In genomic region chr1:182786223-182787001, GRCh38 we compare ENCODE assay signal across 9 cellular contexts. TPM values are rescaled to one million over a fixed set of nuclear protein-coding genes. Genes with fewer than 3 reads are reported as not detected.
DNase-seq lines count a peak whose midpoint lies in the region; ATAC-seq, FAIRE-seq and TF ChIP-seq lines count a peak whose summit lies in the region.
"Had no signal": no experiment of that assay in that cellular context is flagged by ENCODE, and none has a peak within 500 bp of the region (broad histone marks: within the 10 kb centered on the region; RNA-seq: fewer than 3 reads in every experiment).

No MANE protein-coding gene starts in this region.

- CTCF ChIA-PET in GM12878 (lab: Yijun Ruan, JAX) = interaction anchor here (0.6 to 18.8 kb wide), 35 partner anchors 10 to 701 kb away, joined by 3 to 1888 read pairs (median 4); partner anchors contain the start of genes RGS16, RGSL1 and RNASEL

- DNase-seq in Daoy (ENCODE audit: low read depth) (peak; percentile 69), MM.1S (peak; percentile 69), SJSA1 (ENCODE audit: low read depth in 1 of 2, low spot score in 2 of 2) (peak; percentile 39 to 53), GM12878 (ENCODE audit: low read depth, low spot score) (no peak), immature natural killer cell (peak; percentile 5 to 17 (median 15))
- peak; percentile 43 for DNase-seq in stimulated activated CD4-positive, alpha-beta T cell treated with anti-CD3 and anti-CD28 coated beads, Interleukin-1b, Interleukin-23, amount 100 ng/mL, for 48 hours

- H3K9ac ChIP-seq in MM.1S (ENCODE audit: low read length) = no peak overlapping the region
- no peak overlapping the region for H3K9ac ChIP-seq in GM12878 (ENCODE audit: control insufficient read depth, insufficient read depth, low read length)

- 37% methylated on average over 6 of the region's 6 CpGs for WGBS in GM12878 (ENCODE audit: insufficient coverage, insufficient replicate concordance, low lambda C conversion rate, missing lambda C conversion rate)

- intact Hi-C loops in GM12878 (cut with micrococcal nuclease; ENCODE audit: unreplicated experiment) = no loop called here

- H3K27me3 ChIP-seq in MM.1S (replicated peaks; ENCODE audit: insufficient read depth, low read length) = peaks cover 20% of the 10 kb centered on the region
- H3K27me3 ChIP-seq in SJSA1 (replicated peaks) = peaks cover 27% of the 10 kb centered on the region
- H3K27me3 ChIP-seq in GM12878 (replicated peaks in 1 of 2; ENCODE audit: control insufficient read depth in 2 of 2, insufficient read depth in 2 of 2, low read length in 1 of 2) = no peaks in the 10 kb centered on the region

- H4K20me1 ChIP-seq in MM.1S (ENCODE audit: insufficient read depth, low read length) (no peaks in the 10 kb centered on the region), GM12878 (ENCODE audit: control insufficient read depth, insufficient read depth) (no peaks in the 10 kb centered on the region)

- ATAC-seq in GM12878 (no peak), HG02973 (IDR thresholded peaks at IDR 0.05; ENCODE audit: unreplicated experiment) (no peak), HG02571 (IDR thresholded peaks at IDR 0.05; ENCODE audit: unreplicated experiment) (no peak)

- in situ Hi-C loops in GM12878 (cut with MboI) = loop anchor here (5.0 to 10.0 kb wide), 3 partner anchors 189 to 642 kb away; no protein-coding TSS in a partner anchor

- H3K36me3 ChIP-seq in MM.1S (replicated peaks; ENCODE audit: insufficient read depth, low read length) (no peaks in the 10 kb centered on the region), SJSA1 (no peaks in the 10 kb centered on the region), GM12878 (ENCODE audit: control insufficient read depth in 2 of 2, insufficient read depth in 2 of 2, low read length in 1 of 2) (no peaks in the 10 kb centered on the region)

- H3K4me2 ChIP-seq in MM.1S (ENCODE audit: low read depth, low read length) = no peak overlapping the region
- H3K4me2 ChIP-seq in GM12878 (ENCODE audit: control insufficient read depth, insufficient read depth) = no peak overlapping the region

- H2AFZ ChIP-seq in MM.1S (ENCODE audit: low read length) (no peak overlapping the region), GM12878 (ENCODE audit: control insufficient read depth, low read depth, low read length) (no peak overlapping the region)

- no peaks in the 10 kb centered on the region for H3F3A ChIP-seq in MM.1S (ENCODE audit: insufficient read depth, low read length)

- peaks cover 11 to 13% of the 10 kb centered on the region in 2 donors for H3K4me1 Mint-ChIP-seq in immature natural killer cell

- TF ChIP-seq POLR2A in GM12878 (IDR thresholded peaks at IDR 0.05; ENCODE audit: low read depth, low read length) = no peak

- TF ChIP-seq EP300 in GM12878 (IDR thresholded peaks at IDR 0.05; ENCODE audit: borderline replicate concordance in 1 of 2, control insufficient read depth in 1 of 2, low read depth in 2 of 2, low read length in 2 of 2) = no peak

- no peak overlapping the region for H3K4me3 Mint-ChIP-seq in immature natural killer cell
- H3K4me3 Mint-ChIP-seq: T-helper 1 cell treated with Interleukin-12 subunit alpha and Interleukin-12 subunit beta and Interleukin-4 antibody, amounts not matched to agents 30 μg/mL and 1 μg/mL, for 36 hours had no signal

- BruUV-seq in GM12878 (replicated peaks; lab: Mats Ljungman, UMichigan) = no TSS peak

- H3K79me2 ChIP-seq in MM.1S (ENCODE audit: low read length) = no peaks in the 10 kb centered on the region
- H3K79me2 ChIP-seq in GM12878 (ENCODE audit: control insufficient read depth, insufficient read depth, low read length) = no peaks in the 10 kb centered on the region

- H3K9me3 ChIP-seq in MM.1S (replicated peaks; ENCODE audit: insufficient read depth, low read length) (no peaks in the 10 kb centered on the region), SJSA1 (replicated peaks) (no peaks in the 10 kb centered on the region), GM12878 (replicated peaks; ENCODE audit: control insufficient read depth, insufficient read depth, low read length) (no peaks in the 10 kb centered on the region)

- RAD21 ChIA-PET in GM12878 (lab: Charles Lee; ENCODE audit: unreplicated experiment) = interaction anchor here (0.6 to 9.9 kb wide), 11 partner anchors 16 to 643 kb away, joined by 3 to 946 read pairs (median 3); partner anchors contain the start of genes RGS16 and RNASEL

- 0 out of 2 replicates have a peak, but pooled peaks cover 9% of the 10 kb centered on the region for H3K4me1 ChIP-seq in MM.1S (ENCODE audit: low read length)
- H3K4me1 ChIP-seq in SJSA1 (replicated peaks) = peaks cover 17% of the 10 kb centered on the region
- H3K4me1 ChIP-seq in GM12878 (ENCODE audit: control insufficient read depth, insufficient read depth, low read length) = peaks cover 12% of the 10 kb centered on the region; the same call in 1 of the 2 replicates

- H3K4me3 ChIP-seq in MM.1S (ENCODE audit: low read length) (no peak overlapping the region), SJSA1 (no peak overlapping the region), GM12878 (no peak overlapping the region)

- H3K9me2 ChIP-seq in MM.1S (replicated peaks; ENCODE audit: insufficient read depth, low read length) = no peaks in the 10 kb centered on the region

- no peaks in the 10 kb centered on the region for H3K36me3 Mint-ChIP-seq in immature natural killer cell

- TF ChIP-seq CTCF in MM.1S (IDR thresholded peaks at IDR 0.05; ENCODE audit: low read length) (peak; percentile 87), GM12878 (IDR thresholded peaks at IDR 0.05 in 2 of 3, conservative IDR thresholded peaks at IDR 0.05 in 1 of 3; ENCODE audit: control insufficient read depth in 2 of 3, extremely low read depth in 1 of 3, insufficient read depth in 1 of 3, low read depth in 3 of 3, low read length in 3 of 3) (peak; percentile 75 to 82 (median 79))

- H3K27ac ChIP-seq in MM.1S (ENCODE audit: low read length) (no peak overlapping the region), SJSA1 (no peak overlapping the region), GM12878 (ENCODE audit: control insufficient read depth, insufficient read depth) (no peak overlapping the region)

- peak; percentile 59 for FAIRE-seq in GM12878 (lab: Jason Lieb, UNC)

- TF ChIP-seq RAD21 in GM12878 (IDR thresholded peaks at IDR 0.05; ENCODE audit: insufficient read depth, low read depth, low read length) = peak; percentile 68

- SMC1A ChIA-PET in GM12878 (lab: Charles Lee; ENCODE audit: uncharacterized antibody, unreplicated experiment) = interaction anchor here (0.6 to 15.3 kb wide), 14 partner anchors 16 to 643 kb away, joined by 3 to 1145 read pairs (median 4); partner anchors contain the start of genes RGS16, RGSL1 and RNASEL

- no peaks in the 10 kb centered on the region for H3K9me3 Mint-ChIP-seq in immature natural killer cell
- H3K9me3 Mint-ChIP-seq: T-helper 1 cell treated with Interleukin-12 subunit alpha and Interleukin-12 subunit beta and Interleukin-4 antibody, amounts not matched to agents 30 μg/mL and 1 μg/mL, for 36 hours had no signal

- no peak overlapping the region for H3K27ac Mint-ChIP-seq in immature natural killer cell
- H3K27ac Mint-ChIP-seq: T-helper 1 cell treated with Interleukin-12 subunit alpha and Interleukin-12 subunit beta and Interleukin-4 antibody, amounts not matched to agents 30 μg/mL and 1 μg/mL, for 36 hours had no signal

- POLR2A ChIA-PET in GM12878 (lab: Charles Lee) = interaction anchor here (1.2 to 1.8 kb wide), 4 partner anchors 43 to 197 kb away, joined by 3 to 4 read pairs (median 4); partner anchors contain the start of gene RNASEL

- H3K27me3 Mint-ChIP-seq in immature natural killer cell (ENCODE audit: low read depth in 3 of 3) = peaks cover 0 to 3% (median 3%) of the 10 kb centered on the region in 3 donors

RNA-seq across cellular contexts. Expression of gene NPL, which starts 3.2 kb away (rescaled TPM):
- 2.8 and 4.1 TPM in 2 replicates for total RNA-seq in Daoy (2014; rRNA removed; shearing (Covaris generic))
- 0.41 and 2.4 TPM in 2 replicates for total RNA-seq in SJSA1 (2014; rRNA removed; shearing (Covaris generic))
- 10.0 and 13.5 TPM in 2 replicates for total RNA-seq in GM12878 (2013; cell fraction: nucleolus; rRNA removed)
- 15.3 and 19.2 TPM in 2 replicates for total RNA-seq in GM12878 (2014; rRNA removed)
- total RNA-seq in GM12878 (2014; rRNA removed; fragmentation: Illumina TruSeq; extraction: Trizol) = 7.6 and 8.9 TPM in 2 replicates
- 10.8 and 11.9 TPM in 2 replicates for total RNA-seq in GM12878 (2021)
- polyA plus RNA-seq in GM12878 (2011; ENCODE audit: low read depth) = 3.2 TPM
- polyA plus RNA-seq in GM12878 (2011; rRNA removed) = 5.3 and 8.2 TPM in 2 replicates
- polyA plus RNA-seq in GM12878 (2011; cell fraction: cytosol; rRNA removed) = 3.7 and 6.6 TPM in 2 replicates
- 8.1 and 10.7 TPM in 2 replicates for polyA plus RNA-seq in GM12878 (2011; cell fraction: nucleus; rRNA removed)
- polyA plus RNA-seq in GM12878 (2012) = 2.1 and 2.4 TPM in 2 replicates
- polyA plus RNA-seq in GM12878 (2014; fragmentation: Illumina TruSeq; extraction: Trizol) = 12.0 and 15.4 TPM in 2 replicates
- 10 to 100 TPM; 12.6 to 15.1 TPM for polyA plus RNA-seq in GM12878 (2014; fragmentation: Nextera tagmentation; extraction: Ambion mirVana)
- polyA plus RNA-seq in GM12878 (2014; rRNA removed) = 8.2 and 8.4 TPM in 2 replicates
- polyA plus RNA-seq in GM12878 (2016; fragmentation: Nextera tagmentation; extraction: Ambion mirVana) = 1 to 10 TPM; 8.5 to 9.1 TPM
- polyA minus RNA-seq in GM12878 (2011; rRNA and poly(A)+ RNA removed) = 5.9 TPM in 2 replicates
- 0.53 and 5.4 TPM in 2 replicates for polyA minus RNA-seq in GM12878 (2011; cell fraction: cytosol; rRNA and poly(A)+ RNA removed)
- 2.5 and 6.7 TPM in 2 replicates for polyA minus RNA-seq in GM12878 (2011; cell fraction: nucleus; rRNA and poly(A)+ RNA removed)
- polyA plus RNA-seq in immature natural killer cell = 1 to 10 TPM; 3.6 to 9.1 (median 4.8) TPM

RNA-seq across cellular contexts. Expression of gene DHX9, which starts 52.7 kb away (rescaled TPM):
- 190 and 197 TPM in 2 replicates for total RNA-seq in Daoy (2014; rRNA removed; shearing (Covaris generic))
- total RNA-seq in SJSA1 (2014; rRNA removed; shearing (Covaris generic)) = 140 and 163 TPM in 2 replicates
- total RNA-seq in GM12878 (2013; cell fraction: nucleolus; rRNA removed) = 252 and 256 TPM in 2 replicates
- total RNA-seq in GM12878 (2014; rRNA removed) (165 and 178 TPM in 2 replicates), GM12878 (2014; rRNA removed; fragmentation: Illumina TruSeq; extraction: Trizol) (217 and 229 TPM in 2 replicates), GM12878 (2021) (227 and 235 TPM in 2 replicates)
- polyA plus RNA-seq in GM12878 (2011; ENCODE audit: low read depth) = 87.0 TPM
- polyA plus RNA-seq in GM12878 (2011; rRNA removed) (234 and 266 TPM in 2 replicates), GM12878 (2014; fragmentation: Illumina TruSeq; extraction: Trizol) (219 and 238 TPM in 2 replicates), GM12878 (2014; fragmentation: Nextera tagmentation; extraction: Ambion mirVana) (100 to 1,000 TPM in 1 of 2 experiments, 10 to 100 TPM in 1; 90.7 to 130 TPM), GM12878 (2014; rRNA removed) (188 and 189 TPM in 2 replicates), GM12878 (2016; fragmentation: Nextera tagmentation; extraction: Ambion mirVana) (100 to 1,000 TPM; 214 to 221 TPM), immature natural killer cell (100 to 1,000 TPM in 1 of 3 donors, 10 to 100 TPM in 2; 71.0 to 102 (median 96.5) TPM)
- polyA plus RNA-seq in GM12878 (2011; cell fraction: cytosol; rRNA removed) = 145 and 170 TPM in 2 replicates
- 170 and 239 TPM in 2 replicates for polyA plus RNA-seq in GM12878 (2011; cell fraction: nucleus; rRNA removed)
- polyA plus RNA-seq in GM12878 (2012) = 81.9 and 103 TPM in 2 replicates
- polyA minus RNA-seq in GM12878 (2011; rRNA and poly(A)+ RNA removed) = 226 and 292 TPM in 2 replicates
- 67.4 and 116 TPM in 2 replicates for polyA minus RNA-seq in GM12878 (2011; cell fraction: cytosol; rRNA and poly(A)+ RNA removed)
- polyA minus RNA-seq in GM12878 (2011; cell fraction: nucleus; rRNA and poly(A)+ RNA removed) = 111 and 161 TPM in 2 replicates
